Comparison of ENCODE assay signal across 1 cellular context in the genomic region with DNA sequence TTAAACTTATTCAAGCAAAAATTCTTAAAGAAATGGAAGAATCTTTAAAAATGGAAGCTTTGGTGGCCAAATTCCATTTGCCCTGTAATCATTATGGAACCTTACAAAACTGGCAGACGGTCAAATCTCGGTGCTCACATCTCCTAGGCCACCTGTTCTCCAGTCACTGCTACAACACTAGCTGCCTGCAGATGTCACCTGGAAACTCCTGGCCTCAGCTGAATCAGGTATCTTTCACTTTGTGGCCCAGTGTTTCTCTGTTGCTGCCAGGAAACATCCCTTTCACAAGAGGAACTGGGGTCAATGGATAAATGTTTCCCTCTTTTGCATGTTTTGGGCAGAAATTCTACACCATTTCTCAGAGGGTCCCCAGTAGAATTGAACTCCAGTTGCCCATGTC.
TF ChIP-seq lines count a peak whose summit lies in the region.

No MANE protein-coding gene starts in this region.

TF ChIP-seq in WTC11, 78 proteins besides CTCF, POLR2A, EP300 and RAD21 (continued from another document):
- TF ChIP-seq, protein P1, sequence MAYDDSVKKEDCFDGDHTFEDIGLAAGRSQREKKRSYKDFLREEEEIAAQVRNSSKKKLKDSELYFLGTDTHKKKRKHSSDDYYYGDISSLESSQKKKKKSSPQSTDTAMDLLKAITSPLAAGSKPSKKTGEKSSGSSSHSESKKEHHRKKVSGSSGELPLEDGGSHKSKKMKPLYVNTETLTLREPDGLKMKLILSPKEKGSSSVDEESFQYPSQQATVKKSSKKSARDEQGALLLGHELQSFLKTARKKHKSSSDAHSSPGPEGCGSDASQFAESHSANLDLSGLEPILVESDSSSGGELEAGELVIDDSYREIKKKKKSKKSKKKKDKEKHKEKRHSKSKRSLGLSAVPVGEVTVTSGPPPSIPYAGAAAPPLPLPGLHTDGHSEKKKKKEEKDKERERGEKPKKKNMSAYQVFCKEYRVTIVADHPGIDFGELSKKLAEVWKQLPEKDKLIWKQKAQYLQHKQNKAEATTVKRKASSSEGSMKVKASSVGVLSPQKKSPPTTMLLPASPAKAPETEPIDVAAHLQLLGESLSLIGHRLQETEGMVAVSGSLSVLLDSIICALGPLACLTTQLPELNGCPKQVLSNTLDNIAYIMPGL (CRISPR knock-in tag; IDR thresholded peaks at IDR 0.05) = no peak
